In genomic region chr3:184371570-184372018, GRCh38 we compare ENCODE assay signal across 8 cellular contexts. TPM values are rescaled to one million over a fixed set of nuclear protein-coding genes. Genes with fewer than 3 reads are reported as not detected.
DNase-seq lines count a peak whose midpoint lies in the region; ATAC-seq and TF ChIP-seq lines count a peak whose summit lies in the region.

No MANE protein-coding gene starts in this region.

- no peak overlapping the region for H3K4me3 ChIP-seq in AG04450 (ENCODE audit: low read depth, low read length)
- H3K4me3 ChIP-seq in lower lobe of right lung: no peak overlapping the region

- CTCF ChIA-PET in AG04450 (lab: Charles Lee): interaction anchor here (0.5 to 10.4 kb wide), 72 partner anchors 8 to 780 kb away, joined by 3 to 278 read pairs (median 4); partner anchors contain the start of genes CLCN2, POLR2H and VPS8
- CTCF ChIA-PET in activated CD4-positive, alpha-beta T cell treated with anti-CD3 and anti-CD28 coated beads, Interleukin-2, amount 10 ng/mL, durations not matched to agents 7 days and 5 days (lab: Charles Lee): interaction anchor here (0.6 to 2.5 kb wide), 25 partner anchors 8 to 191 kb away, joined by 3 to 21 read pairs (median 4); partner anchors contain the start of genes CHRD, CLCN2 and POLR2H

- H3K36me3 Mint-ChIP-seq in activated CD4-positive, alpha-beta T cell treated with anti-CD3 and anti-CD28 coated beads, Interleukin-2, amount 10 ng/mL, durations not matched to agents 7 days and 5 days (ENCODE audit: low read depth): peaks cover 18% of the 10 kb centered on the region

- H3K27ac ChIP-seq in AG04450 (ENCODE audit: low read depth, low read length): no peak overlapping the region
- H3K27ac ChIP-seq in lower lobe of right lung: no peak overlapping the region

- intact Hi-C loops in lower lobe of right lung (cut with DNase I): no loop called here

- POLR2A ChIA-PET in AG04450 (lab: Yijun Ruan, JAX): interaction anchor here (1.2 kb wide), 2 partner anchors 142 to 179 kb away, joined by 3 to 4 read pairs; no protein-coding TSS in a partner anchor
- POLR2A ChIA-PET in activated CD4-positive, alpha-beta T cell treated with anti-CD3 and anti-CD28 coated beads, Interleukin-2, amount 10 ng/mL, durations not matched to agents 7 days and 5 days (lab: Charles Lee): interaction anchor here (0.6 kb wide), 1 partner anchor 166 kb away, joined by 5 read pairs; no protein-coding TSS in a partner anchor

- peak; percentile 72 for DNase-seq in AG04450 (ENCODE audit: low read depth, low spot score)
- peak; percentile 84 for DNase-seq in HK-2 (ENCODE audit: unreplicated experiment)
- DNase-seq in NCI-H526 (lab: John Stamatoyannopoulos, UW): peak; percentile 71 to 91
- DNase-seq in activated CD4-positive, alpha-beta T cell treated with anti-CD3 and anti-CD28 coated beads, Interleukin-2, amount 10 ng/mL, durations not matched to agents 7 days and 5 days: peak; percentile 71
- peak; percentile 62 to 87 for DNase-seq in dermis microvascular lymphatic vessel endothelial cell (ENCODE audit: low read depth in 2 of 2)
- DNase-seq in lower lobe of right lung: peak; percentile 83
- peak; percentile 33 to 39 for DNase-seq in stimulated activated CD8-positive, alpha-beta memory T cell treated with anti-CD3 and anti-CD28 coated beads, Interleukin-15, amount 100 ng/mL, for 48 hours (ENCODE audit: low read depth in 2 of 2)

- H3K4me1 ChIP-seq in lower lobe of right lung: peaks cover 12% of the 10 kb centered on the region

- peaks cover 12% of the 10 kb centered on the region for H3K27me3 Mint-ChIP-seq in activated CD4-positive, alpha-beta T cell treated with anti-CD3 and anti-CD28 coated beads, Interleukin-2, amount 10 ng/mL, durations not matched to agents 7 days and 5 days

- peaks cover 39% of the 10 kb centered on the region for H3K36me3 ChIP-seq in lower lobe of right lung

- no peaks in the 10 kb centered on the region for H3K9me3 Mint-ChIP-seq in activated CD4-positive, alpha-beta T cell treated with anti-CD3 and anti-CD28 coated beads, Interleukin-2, amount 10 ng/mL, durations not matched to agents 7 days and 5 days

- H3K27me3 ChIP-seq in AG04450 (ENCODE audit: control insufficient read depth, insufficient read depth, low read length): peaks cover 28% of the 10 kb centered on the region
- H3K27me3 ChIP-seq in lower lobe of right lung (ENCODE audit: low read depth): no peaks in the 10 kb centered on the region

- peaks cover 10% of the 10 kb centered on the region for H3K4me1 Mint-ChIP-seq in activated CD4-positive, alpha-beta T cell treated with anti-CD3 and anti-CD28 coated beads, Interleukin-2, amount 10 ng/mL, durations not matched to agents 7 days and 5 days

- H3K9me3 ChIP-seq in AG04450 (ENCODE audit: control insufficient read depth, insufficient read depth, low read length): no peaks in the 10 kb centered on the region; the same call in 1 of the 2 replicates
- no peaks in the 10 kb centered on the region for H3K9me3 ChIP-seq in lower lobe of right lung

- peak overlapping the region; percentile 9 for H3K27ac Mint-ChIP-seq in activated CD4-positive, alpha-beta T cell treated with anti-CD3 and anti-CD28 coated beads, Interleukin-2, amount 10 ng/mL, durations not matched to agents 7 days and 5 days

- H3K4me3 Mint-ChIP-seq in activated CD4-positive, alpha-beta T cell treated with anti-CD3 and anti-CD28 coated beads, Interleukin-2, amount 10 ng/mL, durations not matched to agents 7 days and 5 days: no peak overlapping the region

- peak; percentile 84 for ATAC-seq in GM18858 (IDR thresholded peaks at IDR 0.05; ENCODE audit: unreplicated experiment)
- ATAC-seq in lower lobe of right lung: peak; percentile 94 to 97

- TF ChIP-seq CTCF in AG04450 (IDR thresholded peaks at IDR 0.05; ENCODE audit: low read depth, low read length): peak; percentile 100
- TF ChIP-seq CTCF in lower lobe of right lung (IDR thresholded peaks at IDR 0.05): peak; percentile 96

RNA-seq across cellular contexts. Expression of gene THPO, which starts 6.4 kb away (rescaled TPM):
- 0.06 TPM in 1 of 2 replicates, not detected in the other for polyA plus RNA-seq in AG04450 (2011; rRNA removed)
- polyA minus RNA-seq in AG04450 (2011; rRNA and poly(A)+ RNA removed): not detected in 2 replicates
- not detected for total RNA-seq in activated CD4-positive, alpha-beta T cell treated with anti-CD3 and anti-CD28 coated beads, Interleukin-2, amount 10 ng/mL, durations not matched to agents 7 days and 5 days
- total RNA-seq in dermis microvascular lymphatic vessel endothelial cell (under 0.01 TPM in 2 replicates), lower lobe of right lung (0.24 TPM)

RNA-seq across cellular contexts. Expression of gene CHRD, which starts 8.3 kb away (rescaled TPM):
- polyA plus RNA-seq in AG04450 (2011; rRNA removed): 0.11 and 0.12 TPM in 2 replicates
- polyA minus RNA-seq in AG04450 (2011; rRNA and poly(A)+ RNA removed): 0.09 and 0.14 TPM in 2 replicates
- total RNA-seq in activated CD4-positive, alpha-beta T cell treated with anti-CD3 and anti-CD28 coated beads, Interleukin-2, amount 10 ng/mL, durations not matched to agents 7 days and 5 days: not detected
- total RNA-seq in dermis microvascular lymphatic vessel endothelial cell (0.63 and 0.77 TPM in 2 replicates), lower lobe of right lung (4.1 TPM)

RNA-seq across cellular contexts. Expression of gene POLR2H, which starts 10.1 kb away (rescaled TPM):
- polyA plus RNA-seq in AG04450 (2011; rRNA removed): 81.2 and 94.4 TPM in 2 replicates
- 36.9 and 42.9 TPM in 2 replicates for polyA minus RNA-seq in AG04450 (2011; rRNA and poly(A)+ RNA removed)
- total RNA-seq in activated CD4-positive, alpha-beta T cell treated with anti-CD3 and anti-CD28 coated beads, Interleukin-2, amount 10 ng/mL, durations not matched to agents 7 days and 5 days: 10 to 100 TPM; 74.4 to 79.9 TPM
- total RNA-seq in dermis microvascular lymphatic vessel endothelial cell: 82.8 and 89.1 TPM in 2 replicates
- 53.3 TPM for total RNA-seq in lower lobe of right lung

RNA-seq across cellular contexts. Expression of gene CLCN2, which starts 10.2 kb away (rescaled TPM):
- 1.7 and 2.1 TPM in 2 replicates for polyA plus RNA-seq in AG04450 (2011; rRNA removed)
- 6.6 and 7.0 TPM in 2 replicates for polyA minus RNA-seq in AG04450 (2011; rRNA and poly(A)+ RNA removed)
- 1 to 10 TPM; 3.0 to 3.6 TPM for total RNA-seq in activated CD4-positive, alpha-beta T cell treated with anti-CD3 and anti-CD28 coated beads, Interleukin-2, amount 10 ng/mL, durations not matched to agents 7 days and 5 days
- total RNA-seq in dermis microvascular lymphatic vessel endothelial cell (2.1 and 2.3 TPM in 2 replicates), lower lobe of right lung (4.4 TPM)

RNA-seq across cellular contexts. Expression of gene FAM131A, which starts 34.2 kb away (rescaled TPM):
- 8.5 and 9.3 TPM in 2 replicates for polyA plus RNA-seq in AG04450 (2011; rRNA removed)
- polyA minus RNA-seq in AG04450 (2011; rRNA and poly(A)+ RNA removed): 13.3 and 13.7 TPM in 2 replicates
- total RNA-seq in activated CD4-positive, alpha-beta T cell treated with anti-CD3 and anti-CD28 coated beads, Interleukin-2, amount 10 ng/mL, durations not matched to agents 7 days and 5 days: 1 to 10 TPM; 3.6 to 4.4 TPM
- total RNA-seq in dermis microvascular lymphatic vessel endothelial cell (25.2 and 43.9 TPM in 2 replicates), lower lobe of right lung (17.0 TPM)
